In genomic region chr12:89721291-89721987, GRCh38 we compare ENCODE assay signal across 8 cellular contexts. TPM values are rescaled to one million over a fixed set of nuclear protein-coding genes. Genes with fewer than 3 reads are reported as not detected.
DNase-seq lines count a peak whose midpoint lies in the region; ATAC-seq, FAIRE-seq and TF ChIP-seq lines count a peak whose summit lies in the region.

No MANE protein-coding gene starts in this region.

- TF ChIP-seq POLR2A in GM12878 (IDR thresholded peaks at IDR 0.05; ENCODE audit: low read depth, low read length), result no peak
- no peak for TF ChIP-seq POLR2A in breast epithelium (IDR thresholded peaks at IDR 0.05)

- H3K27ac ChIP-seq in GM12878 (ENCODE audit: control insufficient read depth, insufficient read depth) (peak overlapping the region; percentile 56), breast epithelium (no peak overlapping the region)

- H3K36me3 ChIP-seq in GM12878 (ENCODE audit: control insufficient read depth in 2 of 2, insufficient read depth in 2 of 2, low read length in 1 of 2), result no peaks in the 10 kb centered on the region
- no peaks in the 10 kb centered on the region for H3K36me3 ChIP-seq in breast epithelium

- DNase-seq in GM12878 (ENCODE audit: low read depth, low spot score), result peak; percentile 34
- DNase-seq in GM19238 (ENCODE audit: insufficient read length, low spot score), result no peak
- DNase-seq in breast epithelium (ENCODE audit: low spot score in 2 of 2), result no peak
- DNase-seq in NCI-H128 (lab: John Stamatoyannopoulos, UW; ENCODE audit: unreplicated experiment), result no peak
- DNase-seq in effector CD4-positive, alpha-beta T cell, result no peak

- in situ Hi-C loops in GM12878 (cut with MboI), result no loop called here

- peak overlapping the region; percentile 34 for H3K4me3 ChIP-seq in GM12878
- H3K4me3 ChIP-seq in breast epithelium, result no peak overlapping the region

- H3K9me3 ChIP-seq in GM12878 (replicated peaks; ENCODE audit: control insufficient read depth, insufficient read depth, low read length) (peaks cover 3% of the 10 kb centered on the region; the same call in 2 of the 3 replicates), breast epithelium (no peaks in the 10 kb centered on the region)

- FAIRE-seq in GM12878 (lab: Jason Lieb, UNC), result peak; percentile 87

- TF ChIP-seq CTCF in GM12878 (IDR thresholded peaks at IDR 0.05 in 2 of 3, conservative IDR thresholded peaks at IDR 0.05 in 1 of 3; ENCODE audit: control insufficient read depth in 2 of 3, extremely low read depth in 1 of 3, insufficient read depth in 1 of 3, low read depth in 3 of 3, low read length in 3 of 3), result no peak
- TF ChIP-seq CTCF in breast epithelium (IDR thresholded peaks at IDR 0.05), result no peak

- CTCF ChIA-PET in GM12878 (lab: Yijun Ruan, JAX), result interaction anchor here (0.8 to 1.9 kb wide), 6 partner anchors 11 to 280 kb away, joined by 3 to 4 read pairs (median 4); no protein-coding TSS in a partner anchor

- H4K20me1 ChIP-seq in GM12878 (ENCODE audit: control insufficient read depth, insufficient read depth), result no peaks in the 10 kb centered on the region

- H3K4me2 ChIP-seq in GM12878 (ENCODE audit: control insufficient read depth, insufficient read depth), result peak overlapping the region; percentile 64

- SMC1A ChIA-PET in GM12878 (lab: Charles Lee; ENCODE audit: uncharacterized antibody, unreplicated experiment), result interaction anchor here (0.8 to 1.6 kb wide), 14 partner anchors 11 to 278 kb away, joined by 3 to 7 read pairs (median 3); no protein-coding TSS in a partner anchor

- intact Hi-C loops in GM12878 (cut with micrococcal nuclease; ENCODE audit: unreplicated experiment) (no loop called here), breast epithelium (cut with DNase I; ENCODE audit: low total_unique reads) (no loop called here)

- H2AFZ ChIP-seq in GM12878 (ENCODE audit: control insufficient read depth, low read depth, low read length), result peak overlapping the region; percentile 63

- H3K4me1 ChIP-seq in GM12878 (ENCODE audit: control insufficient read depth, insufficient read depth, low read length) (peaks cover 8% of the 10 kb centered on the region; the same call in 1 of the 2 replicates), breast epithelium (no peaks in the 10 kb centered on the region)

- no peaks in the 10 kb centered on the region for H3K79me2 ChIP-seq in GM12878 (ENCODE audit: control insufficient read depth, insufficient read depth, low read length)

- ATAC-seq in GM18498 (IDR thresholded peaks at IDR 0.05; ENCODE audit: unreplicated experiment) (peak; percentile 97), GM21515 (IDR thresholded peaks at IDR 0.05; ENCODE audit: unreplicated experiment) (peak; percentile 92), HG03280 (IDR thresholded peaks at IDR 0.05; ENCODE audit: unreplicated experiment) (peak; percentile 94), GM12878 (peak; percentile 97)

- POLR2A ChIA-PET in GM12878 (lab: Charles Lee), result interaction anchor here (0.8 to 1.9 kb wide), 4 partner anchors 12 to 140 kb away, joined by 3 to 6 read pairs (median 3); partner anchors contain the start of gene ATP2B1

- H3K27me3 ChIP-seq in GM12878 (replicated peaks in 1 of 2; ENCODE audit: control insufficient read depth in 2 of 2, insufficient read depth in 2 of 2, low read length in 1 of 2) (no peaks in the 10 kb centered on the region), breast epithelium (no peaks in the 10 kb centered on the region)

- TF ChIP-seq RAD21 in GM12878 (IDR thresholded peaks at IDR 0.05; ENCODE audit: insufficient read depth, low read depth, low read length), result no peak

- BruUV-seq in GM12878 (replicated peaks; lab: Mats Ljungman, UMichigan), result TSS peak; percentile 99

- RAD21 ChIA-PET in GM12878 (lab: Charles Lee; ENCODE audit: unreplicated experiment), result interaction anchor here (1.1 to 1.9 kb wide), 5 partner anchors 9 to 206 kb away, joined by 3 to 9 read pairs (median 4); no protein-coding TSS in a partner anchor

- TF ChIP-seq EP300 in GM12878 (IDR thresholded peaks at IDR 0.05; ENCODE audit: borderline replicate concordance in 1 of 2, control insufficient read depth in 1 of 2, low read depth in 2 of 2, low read length in 2 of 2), result peak in 1 of 2 experiments; percentile 61; a peak in 2 of 4 replicates

- WGBS in GM12878 (ENCODE audit: insufficient coverage, insufficient replicate concordance, low lambda C conversion rate, missing lambda C conversion rate), result 25% methylated on average over 8 of the region's 8 CpGs

- no peak overlapping the region for H3K9ac ChIP-seq in GM12878 (ENCODE audit: control insufficient read depth, insufficient read depth, low read length)

TF ChIP-seq in GM12878, 131 proteins besides CTCF, POLR2A, EP300 and RAD21 (continues in another document):
- TF ChIP-seq SPI1 (IDR thresholded peaks at IDR 0.05; ENCODE audit: borderline replicate concordance, insufficient read depth, low read depth, low read length) (peak; percentile 60; the same call in 1 of the 2 replicates), ATF2 (IDR thresholded peaks at IDR 0.05; ENCODE audit: low read length) (peak; percentile 53; the same call in 1 of the 2 replicates), MTA3 (IDR thresholded peaks at IDR 0.05; ENCODE audit: borderline replicate concordance, low read length) (no peak), RELB (IDR thresholded peaks at IDR 0.05; ENCODE audit: low read depth) (peak; percentile 27; the same call in 1 of the 2 replicates), TAF1 (IDR thresholded peaks at IDR 0.05; ENCODE audit: borderline replicate concordance, low read depth, low read length) (no peak), BHLHE40 (IDR thresholded peaks at IDR 0.05; ENCODE audit: borderline replicate concordance in 1 of 2, low read depth in 2 of 2, low read length in 1 of 2) (no peak)

RNA-seq across cellular contexts. Expression of gene ATP2B1, which starts 12.8 kb away (rescaled TPM):
- total RNA-seq in GM12878 (2013; cell fraction: nucleolus; rRNA removed), result 216 and 232 TPM in 2 replicates
- 46.0 and 56.0 TPM in 2 replicates for total RNA-seq in GM12878 (2014; rRNA removed)
- 67.8 TPM in 2 replicates for total RNA-seq in GM12878 (2014; rRNA removed; fragmentation: Illumina TruSeq; extraction: Trizol)
- 51.1 and 54.9 TPM in 2 replicates for total RNA-seq in GM12878 (2021)
- polyA plus RNA-seq in GM12878 (2011; ENCODE audit: low read depth), result 9.9 TPM
- polyA plus RNA-seq in GM12878 (2011; rRNA removed), result 27.1 and 39.4 TPM in 2 replicates
- polyA plus RNA-seq in GM12878 (2011; cell fraction: cytosol; rRNA removed), result 11.5 and 16.7 TPM in 2 replicates
- 37.7 and 38.4 TPM in 2 replicates for polyA plus RNA-seq in GM12878 (2011; cell fraction: nucleus; rRNA removed)
- 20.4 and 23.0 TPM in 2 replicates for polyA plus RNA-seq in GM12878 (2012)
- polyA plus RNA-seq in GM12878 (2014; fragmentation: Illumina TruSeq; extraction: Trizol), result 51.0 and 74.4 TPM in 2 replicates
- 10 to 100 TPM; 15.9 to 18.6 TPM for polyA plus RNA-seq in GM12878 (2014; fragmentation: Nextera tagmentation; extraction: Ambion mirVana)
- polyA plus RNA-seq in GM12878 (2014; rRNA removed), result 22.9 and 29.1 TPM in 2 replicates
- 10 to 100 TPM; 53.0 to 62.2 TPM for polyA plus RNA-seq in GM12878 (2016; fragmentation: Nextera tagmentation; extraction: Ambion mirVana)
- 30.6 and 40.5 TPM in 2 replicates for polyA minus RNA-seq in GM12878 (2011; rRNA and poly(A)+ RNA removed)
- polyA minus RNA-seq in GM12878 (2011; cell fraction: cytosol; rRNA and poly(A)+ RNA removed), result 14.3 and 17.3 TPM in 2 replicates
- 48.6 and 86.0 TPM in 2 replicates for polyA minus RNA-seq in GM12878 (2011; cell fraction: nucleus; rRNA and poly(A)+ RNA removed)
- 10 to 100 TPM; 40.3 to 76.8 (median 54.6) TPM for total RNA-seq in breast epithelium
